In the genomic region with DNA sequence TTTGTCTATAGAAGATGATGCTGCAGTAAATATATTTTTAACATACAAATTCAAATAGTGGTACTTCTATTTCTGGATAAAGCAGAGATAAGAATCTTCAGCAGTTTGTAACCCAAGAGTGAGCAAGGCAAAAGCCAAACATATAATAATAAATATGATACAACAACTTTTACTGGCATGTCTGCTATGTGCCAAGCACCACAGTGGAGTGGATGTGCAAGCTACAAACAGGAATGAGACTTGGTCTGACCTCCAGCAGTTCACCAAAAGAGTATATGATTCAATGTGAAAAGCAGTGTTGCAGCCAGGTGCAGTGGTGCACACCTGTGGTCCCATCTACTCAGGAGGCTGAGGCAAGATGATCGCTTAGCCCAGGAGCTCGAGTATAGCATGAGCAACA, we compare ENCODE assay signal across 8 cellular contexts.
"Had no signal": no experiment of that assay in that cellular context is flagged by ENCODE, and none has a peak within 500 bp of the region (broad histone marks: within the 10 kb centered on the region; RNA-seq: fewer than 3 reads in every experiment).

No MANE protein-coding gene starts in this region.

- H3K4me3 Mint-ChIP-seq: HFFc6, IgD-negative memory B cell had no signal

- H3K27ac Mint-ChIP-seq: HFFc6, IgD-negative memory B cell had no signal

- H3K27ac ChIP-seq: GM23248, HL-60 had no signal

- H3K9me3 Mint-ChIP-seq: HFFc6, IgD-negative memory B cell had no signal

- H3K4me3 ChIP-seq: GM23248, HAP-1 had no signal

- H3K36me3 Mint-ChIP-seq: IgD-negative memory B cell had no signal

- ATAC-seq: HCT116, HepG2 had no signal

- H2AFZ ChIP-seq: GM23248 had no signal

- DNase-seq: GM23248, HFFc6, KBM-7 had no signal

- H3K9me3 ChIP-seq: HAP-1 had no signal

- H3K36me3 ChIP-seq: HAP-1 had no signal

- H3K27me3 Mint-ChIP-seq: IgD-negative memory B cell had no signal

- H3K4me1 ChIP-seq: HAP-1 had no signal
